24 cellular contexts compared by ENCODE assay signal in the genomic region with DNA sequence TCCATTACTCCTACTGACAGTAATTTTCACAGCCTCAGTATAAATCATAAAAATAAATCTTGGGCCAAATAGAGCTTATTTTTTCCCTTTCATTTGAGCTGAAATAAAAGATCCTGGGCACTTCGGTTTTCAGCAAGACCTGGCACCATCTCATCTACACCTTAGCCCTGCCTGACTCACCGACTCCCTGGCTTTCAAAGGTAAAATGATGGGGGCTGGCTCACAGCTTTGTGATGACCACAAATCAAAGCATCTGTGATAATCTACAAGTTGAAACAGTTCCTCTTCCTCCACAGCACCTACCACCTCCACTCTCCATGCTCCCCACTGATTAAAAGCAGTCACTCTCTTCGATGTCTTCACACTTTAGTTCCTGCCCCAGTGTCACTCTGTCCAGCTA.
"Had no signal": no experiment of that assay in that cellular context is flagged by ENCODE, and none has a peak within 500 bp of the region (broad histone marks: within the 10 kb centered on the region; RNA-seq: fewer than 3 reads in every experiment).

No MANE protein-coding gene starts in this region.

- FAIRE-seq: endothelial cell of umbilical vein, frontal cortex had no signal

- ATAC-seq: effector memory CD8-positive, alpha-beta T cell; esophagus mucosa; gastroesophageal sphincter; heart left ventricle; left cardiac atrium; left lung; left ventricle myocardium superior; lower lobe of right lung; naive thymus-derived CD4-positive, alpha-beta T cell had no signal

- H3K79me2 ChIP-seq: hepatocyte had no signal

- H3K9me3 ChIP-seq: colonic mucosa, esophagus squamous epithelium, gastroesophageal sphincter, heart left ventricle, left lung, lower lobe of right lung had no signal

- H2AFZ ChIP-seq: hepatocyte had no signal

- H3K36me3 ChIP-seq: colonic mucosa had no signal

- H3K4me1 ChIP-seq: colonic mucosa, esophagus squamous epithelium, gastroesophageal sphincter, heart left ventricle, left lung, lower lobe of right lung had no signal

- H3K4me2 ChIP-seq: hepatocyte had no signal

- H3K27ac ChIP-seq: colonic mucosa, epithelial cell of prostate, esophagus squamous epithelium, gastroesophageal sphincter, heart left ventricle, hepatocyte, left lung, lower lobe of right lung had no signal

- H3K4me3 ChIP-seq: colonic mucosa, esophagus squamous epithelium, gastroesophageal sphincter, heart left ventricle, hepatocyte, left lung, lower lobe of right lung had no signal

- H3K27me3 ChIP-seq: colonic mucosa, esophagus squamous epithelium, gastroesophageal sphincter, heart left ventricle, hepatocyte, left lung had no signal

- DNase-seq: colonic mucosa; cortex of kidney; effector CD8-positive, alpha-beta T cell; effector memory CD8-positive, alpha-beta T cell; erythroblast; esophagus squamous epithelium; foreskin fibroblast; heart left ventricle; hypothalamus; immature natural killer cell; islet precursor cell; left cardiac atrium; left lung; left ventricle myocardium superior; lower lobe of right lung; mesendoderm; midbrain; naive thymus-derived CD4-positive, alpha-beta T cell had no signal
